ENCODE assay signal across 8 cellular contexts in genomic region chr10:14560794-14561765, GRCh38.
DNase-seq lines count a peak whose midpoint lies in the region; ATAC-seq and TF ChIP-seq lines count a peak whose summit lies in the region.

No MANE protein-coding gene starts in this region.

- H3K27ac ChIP-seq in substantia nigra (ENCODE audit: low read depth, low read length, poor library complexity, severe bottlenecking) = peak overlapping the region; percentile 89

- intact Hi-C loops in activated CD4-positive, alpha-beta memory T cell treated with anti-CD3 and anti-CD28 coated beads for 36 hours (cut with micrococcal nuclease) = loop anchor here (1.0 to 10.0 kb wide), 9 partner anchors 11 to 391 kb away; partner anchors contain the start of genes CDNF, DCLRE1C, HSPA14 and MSANTD7

- CTCF ChIA-PET in activated CD4-positive, alpha-beta memory T cell treated with anti-CD3 and anti-CD28 coated beads for 36 hours (lab: Charles Lee) = interaction anchor here (1.0 to 2.7 kb wide), 14 partner anchors 8 to 277 kb away, joined by 3 to 11 read pairs (median 4); partner anchors contain the start of genes CDNF, HSPA14 and MSANTD7

- no peaks in the 10 kb centered on the region for H3K27me3 Mint-ChIP-seq in activated CD4-positive, alpha-beta memory T cell treated with anti-CD3 and anti-CD28 coated beads for 36 hours
- peaks cover 3% of the 10 kb centered on the region for H3K27me3 Mint-ChIP-seq in glutamatergic neuron (ENCODE audit: unreplicated experiment)

- no peak for ATAC-seq in HG02884 (IDR thresholded peaks at IDR 0.05; ENCODE audit: unreplicated experiment)

- H3K4me1 Mint-ChIP-seq in activated CD4-positive, alpha-beta memory T cell treated with anti-CD3 and anti-CD28 coated beads for 36 hours (ENCODE audit: low read depth) = peaks cover 93% of the 10 kb centered on the region
- peaks cover 35% of the 10 kb centered on the region for H3K4me1 Mint-ChIP-seq in glutamatergic neuron (ENCODE audit: low read depth, unreplicated experiment)

- peak; percentile 80 for DNase-seq in activated effector memory CD4-positive, alpha-beta T cell treated with anti-CD3 and anti-CD28 coated beads, Interleukin-2, amount 50 U/mL, for 16 hours
- DNase-seq in activated effector memory CD4-positive, alpha-beta T cell treated with Interleukin-2 at 50 U/mL for 16 hours = no peak
- DNase-seq in activated CD4-positive, alpha-beta memory T cell treated with anti-CD3 and anti-CD28 coated beads for 36 hours = peak; percentile 61
- DNase-seq in glutamatergic neuron = no peak
- peak in 24 of 49 donors; percentile 24 to 71 (median 40) for DNase-seq in substantia nigra (lab: John Stamatoyannopoulos, UW)
- no peak for DNase-seq in SKM-1 treated with dmso at 0.1 percent for 144 hours (lab: John Stamatoyannopoulos, UW; ENCODE audit: unreplicated experiment)
- no peak for DNase-seq in glomerular visceral epithelial cell (ENCODE audit: extremely low spot score)

- TF ChIP-seq CTCF in glutamatergic neuron (IDR thresholded peaks at IDR 0.05; ENCODE audit: partially characterized antibody, unreplicated experiment) = no peak

- H3K9me3 Mint-ChIP-seq in activated CD4-positive, alpha-beta memory T cell treated with anti-CD3 and anti-CD28 coated beads for 36 hours = no peaks in the 10 kb centered on the region
- peaks cover 5% of the 10 kb centered on the region for H3K9me3 Mint-ChIP-seq in glutamatergic neuron (ENCODE audit: unreplicated experiment)

- POLR2A ChIA-PET in activated CD4-positive, alpha-beta memory T cell treated with anti-CD3 and anti-CD28 coated beads for 36 hours (lab: Charles Lee) = interaction anchor here (0.5 to 2.8 kb wide), 5 partner anchors 9 to 87 kb away, joined by 3 to 11 read pairs (median 4); no protein-coding TSS in a partner anchor

- peaks cover 16% of the 10 kb centered on the region for H3K36me3 Mint-ChIP-seq in activated CD4-positive, alpha-beta memory T cell treated with anti-CD3 and anti-CD28 coated beads for 36 hours
- H3K36me3 Mint-ChIP-seq in glutamatergic neuron (ENCODE audit: unreplicated experiment) = no peaks in the 10 kb centered on the region

- H3K27ac Mint-ChIP-seq in activated CD4-positive, alpha-beta memory T cell treated with anti-CD3 and anti-CD28 coated beads for 36 hours = peak overlapping the region; percentile 90
- H3K27ac Mint-ChIP-seq in glutamatergic neuron (ENCODE audit: unreplicated experiment) = peak overlapping the region; percentile 1

- peak overlapping the region; percentile 50 for H3K4me3 Mint-ChIP-seq in activated CD4-positive, alpha-beta memory T cell treated with anti-CD3 and anti-CD28 coated beads for 36 hours
- no peak overlapping the region for H3K4me3 Mint-ChIP-seq in glutamatergic neuron (ENCODE audit: unreplicated experiment)

Comparison
In these comparisons a context has a peak if more than half of its experiments do, and no peak if none do; other contexts are left out.
1. DNase-seq: peak in activated effector memory CD4-positive, alpha-beta T cell treated with anti-CD3 and anti-CD28 coated beads, Interleukin-2, amount 50 U/mL, for 16 hours (single experiment) and activated CD4-positive, alpha-beta memory T cell treated with anti-CD3 and anti-CD28 coated beads for 36 hours (single experiment); none in activated effector memory CD4-positive, alpha-beta T cell treated with Interleukin-2 at 50 U/mL for 16 hours (single experiment), glutamatergic neuron (single experiment), SKM-1 treated with dmso at 0.1 percent for 144 hours (single experiment) and glomerular visceral epithelial cell (single experiment).